In genomic region chr1:207224666-207225065, GRCh38 we compare ENCODE assay signal across 34 cellular contexts.
"Had no signal": no experiment of that assay in that cellular context is flagged by ENCODE, and none has a peak within 500 bp of the region (broad histone marks: within the 10 kb centered on the region; RNA-seq: fewer than 3 reads in every experiment).

No MANE protein-coding gene starts in this region.

- DNase-seq: activated effector memory CD4-positive, alpha-beta T cell treated with anti-CD3 and anti-CD28 coated beads, Interleukin-2, amount 50 U/mL, for 16 hours; activated effector memory CD4-positive, alpha-beta T cell treated with Interleukin-2 at 50 U/mL for 16 hours; activated gamma-delta T cell; activated gamma-delta T cell treated with Interleukin-2 at 50 U/mL for 16 hours; activated naive CD4-positive, alpha-beta T cell; activated naive CD4-positive, alpha-beta T cell treated with anti-CD3 and anti-CD28 coated beads for 36 hours; activated naive CD4-positive, alpha-beta T cell treated with anti-CD3 and anti-CD28 coated beads, Interleukin-2, amount 10 ng/mL, durations not matched to agents 7 days and 5 days; activated naive CD4-positive, alpha-beta T cell treated with anti-CD3 and anti-CD28 coated beads, Interleukin-2, amount 50 U/mL, for 16 hours; activated naive CD4-positive, alpha-beta T cell treated with Interleukin-2 at 50 U/mL for 16 hours; activated naive CD8-positive, alpha-beta T cell treated with anti-CD3 and anti-CD28 coated beads for 36 hours; activated naive CD8-positive, alpha-beta T cell treated with anti-CD3 and anti-CD28 coated beads, Interleukin-2, amount 10 ng/mL, durations not matched to agents 7 days and 5 days; activated naive CD8-positive, alpha-beta T cell treated with anti-CD3 and anti-CD28 coated beads, Interleukin-2, amount 50 U/mL, for 24 hours; activated T-cell treated with anti-CD3 and anti-CD28 coated beads, Interleukin-2, amount 50 U/mL, for 1 hour; activated T-cell treated with anti-CD3 and anti-CD28 coated beads, Interleukin-2, amount 50 U/mL, for 24 hours; activated T-cell treated with anti-CD3 and anti-CD28 coated beads, Interleukin-2, amount 50 U/mL, for 4 hours; activated T-cell treated with anti-CD3 and anti-CD28 coated beads, Interleukin-2, amount 50 U/mL, for 48 hours; activated T-cell treated with anti-CD3 and anti-CD28 coated beads, Interleukin-2, amount 50 U/mL, for 72 hours; adrenal gland; amniotic stem cell; amygdala; anterior cingulate cortex; aorta; body of pancreas; brain microvascular endothelial cell; caudate nucleus; central memory CD4-positive, alpha-beta T cell; cerebellar nuclear complex had no signal

- H3K36me3 ChIP-seq: adrenal gland, ascending aorta, brain microvascular endothelial cell, breast epithelium, cardiac muscle cell had no signal

- H3K27me3 ChIP-seq: adrenal gland, ascending aorta, body of pancreas, brain microvascular endothelial cell, breast epithelium, cardiac muscle cell had no signal

- FAIRE-seq: astrocyte, bronchial epithelial cell had no signal

- H3K27ac ChIP-seq: adrenal gland, ascending aorta, body of pancreas, brain microvascular endothelial cell, breast epithelium, cardiac muscle cell had no signal

- H3K9me3 ChIP-seq: adrenal gland, ascending aorta, body of pancreas, breast epithelium had no signal

- H3K4me3 ChIP-seq: adrenal gland, ascending aorta, body of pancreas, breast epithelium, cardiac muscle cell had no signal

- H3K4me1 ChIP-seq: body of pancreas, breast epithelium had no signal

- ATAC-seq: activated naive CD4-positive, alpha-beta T cell treated with anti-CD3 and anti-CD28 coated beads, Interleukin-2, amount 50 U/mL, for 72 hours; activated naive CD8-positive, alpha-beta T cell treated with anti-CD3 and anti-CD28 coated beads, Interleukin-2, amount 50 U/mL, for 24 hours; activated T-cell treated with anti-CD3 and anti-CD28 coated beads, Interleukin-2, amount 50 U/mL, for 4 hours; activated T-cell treated with anti-CD3 and anti-CD28 coated beads, Interleukin-2, amount 50 U/mL, for 72 hours; activated T-helper 17 cell treated with anti-CD3 and anti-CD28 coated beads, Interleukin-2, amount 50 U/mL, for 72 hours; body of pancreas had no signal
